Comparison of ENCODE assay signal across 25 cellular contexts in the genomic region with DNA sequence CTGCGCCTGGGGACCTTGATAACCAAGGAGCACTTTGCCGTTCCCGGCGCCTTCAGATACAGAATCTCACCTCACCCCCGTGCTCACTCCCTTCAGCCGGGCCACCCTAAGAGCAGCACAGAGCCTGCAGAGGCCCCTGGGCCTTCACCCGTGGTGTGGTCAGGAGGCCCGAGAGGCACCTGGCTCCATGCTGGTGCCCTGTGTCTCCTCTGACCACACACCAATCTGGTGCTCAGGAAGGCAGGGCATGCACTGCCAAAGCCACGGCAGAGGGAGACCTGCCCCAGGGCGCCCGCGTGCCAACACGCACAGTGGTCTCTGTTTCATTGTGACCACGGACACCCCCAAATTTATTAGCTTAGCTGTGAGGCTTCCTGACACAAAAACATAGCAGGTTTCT. TPM values are rescaled to one million over a fixed set of nuclear protein-coding genes. Genes with fewer than 3 reads are reported as not detected.
DNase-seq lines count a peak whose midpoint lies in the region; ATAC-seq and TF ChIP-seq lines count a peak whose summit lies in the region.
"Had no signal": no experiment of that assay in that cellular context is flagged by ENCODE, and none has a peak within 500 bp of the region (broad histone marks: within the 10 kb centered on the region; RNA-seq: fewer than 3 reads in every experiment).

No MANE protein-coding gene starts in this region.

- H3K4me1 ChIP-seq in RWPE2 (ENCODE audit: insufficient read depth, poor library complexity, severe bottlenecking) = no peaks in the 10 kb centered on the region
- H3K4me1 ChIP-seq: BE2C had no signal

- no peak for TF ChIP-seq CTCF in RWPE2 (IDR thresholded peaks at IDR 0.05; ENCODE audit: poor library complexity, severe bottlenecking)

- no peaks in the 10 kb centered on the region for H3K9me3 Mint-ChIP-seq in stimulated activated naive CD8-positive, alpha-beta T cell treated with anti-CD3 and anti-CD28 coated beads, Interleukin-15, amount 100 ng/mL, for 72 hours
- H3K9me3 Mint-ChIP-seq: CD4-positive, alpha-beta memory T cell; CD8-positive, alpha-beta memory T cell had no signal

- no peak overlapping the region for H3K4me3 ChIP-seq in RWPE2 (ENCODE audit: severe bottlenecking)
- H3K4me3 ChIP-seq: BLaER1 had no signal

- DNase-seq in stimulated activated naive CD8-positive, alpha-beta T cell treated with anti-CD3 and anti-CD28 coated beads, Interleukin-15, Interleukin-2, amounts not matched to agents 100 U/mL and 50 U/mL, for 24 hours = no peak
- no peak for DNase-seq in stimulated activated naive CD8-positive, alpha-beta T cell treated with anti-CD3 and anti-CD28 coated beads, Interleukin-15, amount 100 ng/mL, for 72 hours
- DNase-seq in RWPE2 (ENCODE audit: low spot score) (no peak), retina (peak; percentile 18), sciatic nerve (ENCODE audit: low spot score) (no peak), GDM1 (lab: John Stamatoyannopoulos, UW) (no peak)
- DNase-seq: 8988T; ACHN; BE2C; C1 segment of cervical spinal cord; CD4-positive, alpha-beta memory T cell; CD4-positive, CD25-positive, alpha-beta regulatory T cell; CD8-positive, alpha-beta memory T cell; COR-L47; DMS 273 treated with DMSO at 0.1 percent for 48 hours; DMS153; DMS53; DMS79; DND-41; EL; GF-D8 had no signal

- no peaks in the 10 kb centered on the region for H3K27me3 ChIP-seq in RWPE2 (ENCODE audit: insufficient read depth, poor library complexity, severe bottlenecking)

- peaks cover 19% of the 10 kb centered on the region for H3K4me1 Mint-ChIP-seq in stimulated activated naive CD8-positive, alpha-beta T cell treated with anti-CD3 and anti-CD28 coated beads, Interleukin-15, amount 100 ng/mL, for 72 hours
- H3K4me1 Mint-ChIP-seq: CD14-positive monocyte had no signal

- intact Hi-C loops in sciatic nerve (cut with DNase I) = no loop called here

- ATAC-seq in stimulated activated naive CD8-positive, alpha-beta T cell treated with anti-CD3 and anti-CD28 coated beads, Interleukin-15, Interleukin-2, amounts not matched to agents 100 U/mL and 50 U/mL, for 24 hours = peak; percentile 11
- ATAC-seq in stimulated activated naive CD8-positive, alpha-beta T cell treated with anti-CD3 and anti-CD28 coated beads, Interleukin-15, amount 100 ng/mL, for 72 hours = no peak
- 0 out of 3 replicates have a peak, but pooled peaks have one; percentile 19 for ATAC-seq in RWPE2 (ENCODE audit: low read depth)
- no peak for ATAC-seq in sciatic nerve

- no peak overlapping the region for H3K4me3 Mint-ChIP-seq in stimulated activated naive CD8-positive, alpha-beta T cell treated with anti-CD3 and anti-CD28 coated beads, Interleukin-15, amount 100 ng/mL, for 72 hours
- H3K4me3 Mint-ChIP-seq: CD14-positive monocyte; CD4-positive, alpha-beta memory T cell; CD4-positive, CD25-positive, alpha-beta regulatory T cell; CD8-positive, alpha-beta memory T cell had no signal

- H3K36me3 ChIP-seq in RWPE2 (ENCODE audit: low read depth) = no peaks in the 10 kb centered on the region
- H3K36me3 ChIP-seq: BE2C, BLaER1 had no signal

- H3K27me3 Mint-ChIP-seq in stimulated activated naive CD8-positive, alpha-beta T cell treated with anti-CD3 and anti-CD28 coated beads, Interleukin-15, amount 100 ng/mL, for 72 hours = peaks cover 72% of the 10 kb centered on the region

- no peak overlapping the region for H3K27ac ChIP-seq in RWPE2 (ENCODE audit: poor library complexity, severe bottlenecking)
- H3K27ac ChIP-seq: BLaER1 had no signal

- no peak overlapping the region for H3K27ac Mint-ChIP-seq in stimulated activated naive CD8-positive, alpha-beta T cell treated with anti-CD3 and anti-CD28 coated beads, Interleukin-15, amount 100 ng/mL, for 72 hours
- H3K27ac Mint-ChIP-seq: CD14-positive monocyte; CD4-positive, alpha-beta memory T cell; CD4-positive, CD25-positive, alpha-beta regulatory T cell; CD8-positive, alpha-beta memory T cell had no signal

- H3K9me3 ChIP-seq in RWPE2 (ENCODE audit: severe bottlenecking) = no peaks in the 10 kb centered on the region
- H3K9me3 ChIP-seq: BE2C, BLaER1 had no signal

RNA-seq across cellular contexts. Expression of a gene that starts 11.3 kb away (rescaled TPM):
- total RNA-seq in sciatic nerve = not detected
- total RNA-seq: A673; CD4-positive, alpha-beta memory T cell; CD4-positive, CD25-positive, alpha-beta regulatory T cell; CD8-positive, alpha-beta memory T cell; G401 had no signal

Comparison
In these comparisons a context has a peak if more than half of its experiments do, and no peak if none do; other contexts are left out.
1. ATAC-seq: peak in stimulated activated naive CD8-positive, alpha-beta T cell treated with anti-CD3 and anti-CD28 coated beads, Interleukin-15, Interleukin-2, amounts not matched to agents 100 U/mL and 50 U/mL, for 24 hours (single experiment) and RWPE2 (single experiment); none in stimulated activated naive CD8-positive, alpha-beta T cell treated with anti-CD3 and anti-CD28 coated beads, Interleukin-15, amount 100 ng/mL, for 72 hours (single experiment) and sciatic nerve (single experiment).